In the genomic region with DNA sequence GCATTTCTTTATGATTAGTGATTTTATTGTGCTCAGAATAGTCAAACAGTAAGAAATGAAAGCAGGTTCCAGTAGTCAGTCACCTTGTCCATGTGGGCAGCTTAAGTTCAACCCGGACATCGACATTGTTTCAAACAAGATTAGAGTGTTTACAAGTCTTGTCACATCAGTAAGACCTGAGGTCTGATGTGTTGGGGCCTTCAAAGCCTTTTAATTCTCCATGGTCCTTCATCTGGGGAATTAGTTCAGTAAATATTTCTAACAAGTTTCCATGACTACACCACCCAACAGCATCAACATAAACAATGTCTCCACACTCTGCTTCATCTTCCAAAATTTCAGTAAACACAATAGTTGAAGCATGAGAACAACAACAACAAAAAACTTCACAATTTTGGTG, we compare ENCODE assay signal across 19 cellular contexts. TPM values are rescaled to one million over a fixed set of nuclear protein-coding genes. Genes with fewer than 3 reads are reported as not detected.
A peak's percentile ranks its signal among the peaks of the same experiment; 100 is the strongest.
DNase-seq lines count a peak whose midpoint lies in the region; ATAC-seq and TF ChIP-seq lines count a peak whose summit lies in the region.
"Had no signal": no experiment of that assay in that cellular context is flagged by ENCODE, and none has a peak within 500 bp of the region (broad histone marks: within the 10 kb centered on the region; RNA-seq: fewer than 3 reads in every experiment).

No MANE protein-coding gene starts in this region.

- H4K20me1 ChIP-seq in SU-DHL-6 (ENCODE audit: low read depth, low read length): no peaks in the 10 kb centered on the region

- H3K9me3 ChIP-seq in SU-DHL-6 (ENCODE audit: insufficient read depth, low read length): no peaks in the 10 kb centered on the region
- no peaks in the 10 kb centered on the region for H3K9me3 ChIP-seq in esophagus muscularis mucosa
- H3K9me3 ChIP-seq in right lobe of liver: no peaks in the 10 kb centered on the region
- H3K9me3 ChIP-seq in spleen: no peaks in the 10 kb centered on the region
- H3K9me3 ChIP-seq: A549 had no signal

- H3K27ac ChIP-seq in SU-DHL-6 (ENCODE audit: low read depth, low read length) (no peak overlapping the region), esophagus muscularis mucosa (replicated peaks in 1 of 4) (no peak overlapping the region), dorsolateral prefrontal cortex (no peak overlapping the region), right lobe of liver (no peak overlapping the region), spleen (no peak overlapping the region)
- H3K27ac ChIP-seq: A549, HL-60 had no signal

- no peaks in the 10 kb centered on the region for H3F3A ChIP-seq in SU-DHL-6 (ENCODE audit: insufficient read depth)

- WGBS in esophagus muscularis mucosa: 45% methylated on average over 2 of the region's 2 CpGs
- 38% methylated on average over 2 of the region's 2 CpGs for WGBS in right lobe of liver (ENCODE audit: insufficient coverage, low coverage, low lambda C conversion rate, missing lambda C conversion rate)
- WGBS in spleen, 5 donors: 37 to 78% (median 65%) methylated on average over 2 of the region's 2 CpGs

- no peak for TF ChIP-seq EP300 in esophagus muscularis mucosa (IDR thresholded peaks at IDR 0.05)

- intact Hi-C loops in esophagus muscularis mucosa (cut with DNase I) (no loop called here), dorsolateral prefrontal cortex (cut with DNase I) (loop anchor here in 1 of 2 donors (5.0 kb wide), 1 partner anchor 370 kb away; no protein-coding TSS in a partner anchor), right lobe of liver (cut with DNase I) (no loop called here), spleen (cut with DNase I; ENCODE audit: low total_unique reads) (no loop called here)

- no peaks in the 10 kb centered on the region for H3K36me3 ChIP-seq in SU-DHL-6 (ENCODE audit: low read length)
- no peaks in the 10 kb centered on the region for H3K36me3 ChIP-seq in esophagus muscularis mucosa
- H3K36me3 ChIP-seq in right lobe of liver: no peaks in the 10 kb centered on the region
- H3K36me3 ChIP-seq in spleen: no peaks in the 10 kb centered on the region

- H3K4me1 ChIP-seq in esophagus muscularis mucosa (peaks cover 0 to 1% (median under 1%) of the 10 kb centered on the region in 4 donors), right lobe of liver (no peaks in the 10 kb centered on the region), spleen (peaks cover 0 to 1% (median 0%) of the 10 kb centered on the region in 6 donors)
- H3K4me1 ChIP-seq: A549 had no signal

- peak overlapping the region; percentile 27 for H2AFZ ChIP-seq in SU-DHL-6 (ENCODE audit: low read depth, low read length, severe bottlenecking)
- H2AFZ ChIP-seq: GM23338 had no signal

- no peaks in the 10 kb centered on the region for H3K79me2 ChIP-seq in SU-DHL-6 (ENCODE audit: insufficient read depth, low read length)

- no peak overlapping the region for H3K9ac ChIP-seq in SU-DHL-6 (ENCODE audit: low read length)

- TF ChIP-seq CTCF in AG10803 (conservative IDR thresholded peaks at IDR 0.05; ENCODE audit: low read length) (no peak), SU-DHL-6 (IDR thresholded peaks at IDR 0.05; ENCODE audit: insufficient read depth, low read length, poor library complexity, severe bottlenecking) (no peak), esophagus muscularis mucosa (IDR thresholded peaks at IDR 0.05) (no peak), dorsolateral prefrontal cortex (IDR thresholded peaks at IDR 0.05 in 54 of 56, conservative IDR thresholded peaks at IDR 0.05 in 2 of 56; ENCODE audit: low read depth in 1 of 56, partially characterized antibody in 56 of 56) (no peak), right lobe of liver (IDR thresholded peaks at IDR 0.05) (no peak), spleen (IDR thresholded peaks at IDR 0.05 in 8 of 11, conservative IDR thresholded peaks at IDR 0.05 in 3 of 11) (no peak)

- no peaks in the 10 kb centered on the region for H3K9me2 ChIP-seq in SU-DHL-6 (replicated peaks; ENCODE audit: insufficient read depth, low read length)

- H3K4me3 ChIP-seq in AG10803 (ENCODE audit: low read length): no peak overlapping the region
- no peak overlapping the region for H3K4me3 ChIP-seq in SU-DHL-6 (ENCODE audit: insufficient read depth, low read length, poor library complexity, severe bottlenecking)
- H3K4me3 ChIP-seq in esophagus muscularis mucosa: no peak overlapping the region
- no peak overlapping the region for H3K4me3 ChIP-seq in dorsolateral prefrontal cortex
- H3K4me3 ChIP-seq in right lobe of liver: no peak overlapping the region
- H3K4me3 ChIP-seq in spleen: no peak overlapping the region
- H3K4me3 ChIP-seq: A549, GM12878, GM23338 had no signal

- DNase-seq in AG10803 (ENCODE audit: low read depth) (peak; percentile 21), GM04503 (ENCODE audit: low read depth) (peak; percentile 21), esophagus muscularis mucosa (ENCODE audit: extremely low spot score) (peak; percentile 47), dorsolateral prefrontal cortex (no peak), right lobe of liver (no peak), spleen (no peak)
- DNase-seq: CD8-positive, alpha-beta T cell; COR-L47; DMS153; H7 had no signal

- ATAC-seq in GM18511 (IDR thresholded peaks at IDR 0.05; ENCODE audit: unreplicated experiment) (no peak), right lobe of liver (no peak)
- ATAC-seq: A549; CD8-positive, alpha-beta T cell; GM12878; GM23338 had no signal

- no peak overlapping the region for H3K4me2 ChIP-seq in SU-DHL-6 (ENCODE audit: low read depth, low read length, poor library complexity, severe bottlenecking)
- H3K4me2 ChIP-seq: A549, GM23338 had no signal

- H3K27me3 ChIP-seq in SU-DHL-6 (ENCODE audit: low read length) (no peaks in the 10 kb centered on the region), esophagus muscularis mucosa (peaks cover 0 to 15% (median 0%) of the 10 kb centered on the region in 4 donors), dorsolateral prefrontal cortex (no peaks in the 10 kb centered on the region), right lobe of liver (no peaks in the 10 kb centered on the region), spleen (replicated peaks in 1 of 7) (peaks cover 0 to 49% (median 5%) of the 10 kb centered on the region in 7 donors)

- no peak for TF ChIP-seq POLR2A in esophagus muscularis mucosa (IDR thresholded peaks at IDR 0.05; ENCODE audit: low read depth)
- no peak for TF ChIP-seq POLR2A in right lobe of liver (IDR thresholded peaks at IDR 0.05)
- TF ChIP-seq POLR2A in spleen (IDR thresholded peaks at IDR 0.05): no peak

RNA-seq across cellular contexts. Expression of gene ADORA1, which starts 15.1 kb away (rescaled TPM):
- total RNA-seq in esophagus muscularis mucosa (1 to 10 TPM in 2 of 4 donors, under 1 TPM in 2; 0.34 to 1.7 (median 0.80) TPM), dorsolateral prefrontal cortex (100 to 1,000 TPM in 3 of 120 experiments, 10 to 100 TPM in 117; 45.1 to 109 (median 75.9) TPM), right lobe of liver (under 1 TPM in 5 of 6 experiments, not detected in 1; 0.31 to 0.78 (median 0.39) TPM), spleen (10 to 100 TPM in 3 of 7 donors, 1 to 10 TPM in 4; 3.7 to 13.5 (median 8.5) TPM)
- polyA plus RNA-seq in spleen: 1 to 10 TPM in 2 of 3 donors, under 1 TPM in 1; 0.37 to 3.2 (median 1.0) TPM
- total RNA-seq: CD8-positive, alpha-beta T cell; GM12878 had no signal
- polyA plus RNA-seq: GM12878 had no signal

RNA-seq across cellular contexts. Expression of gene MYOG, which starts 26.6 kb away (rescaled TPM):
- total RNA-seq in esophagus muscularis mucosa (not detected), dorsolateral prefrontal cortex (under 1 TPM in 21 of 120 experiments, not detected in 99; 0.26 to 0.91 (median 0.38) TPM), right lobe of liver (not detected), spleen (not detected)
- not detected for polyA plus RNA-seq in spleen
- total RNA-seq: CD8-positive, alpha-beta T cell; GM12878; GM23338; H7 had no signal
- polyA plus RNA-seq: A549, AG04450, BJ, CD14-positive monocyte, GM12878, GM23338 had no signal

Comparison
In these comparisons a context has a peak if more than half of its experiments do, and no peak if none do; other contexts are left out.
1. DNase-seq: peak in AG10803 (single experiment), GM04503 (single experiment) and esophagus muscularis mucosa (single experiment); none in dorsolateral prefrontal cortex (0 of 10), right lobe of liver (0 of 3) and spleen (single experiment).